8 cellular contexts compared by ENCODE assay signal in genomic region chr7:5677538-5678294, GRCh38.
DNase-seq lines count a peak whose midpoint lies in the region; ATAC-seq and TF ChIP-seq lines count a peak whose summit lies in the region.

No MANE protein-coding gene starts in this region.

- DNase-seq in AG20443 (ENCODE audit: low spot score) (peak; percentile 83), NCI-H460 (ENCODE audit: extremely low read depth, low read depth) (peak; percentile 52), fibroblast of the conjunctiva (ENCODE audit: low read depth) (peak; percentile 70), neural crest cell (ENCODE audit: low read depth, low spot score) (peak; percentile 49), putamen (ENCODE audit: low spot score) (no peak)
- DNase-seq in activated T-cell treated with anti-CD3 and anti-CD28 coated beads, Interleukin-2, amount 50 U/mL, for 72 hours, result peak; percentile 48 to 49

- H3K9me3 Mint-ChIP-seq in activated T-cell treated with anti-CD3 and anti-CD28 coated beads, Interleukin-2, amount 50 U/mL, for 72 hours, result no peaks in the 10 kb centered on the region
- H3K9me3 Mint-ChIP-seq in neural crest cell, result no peaks in the 10 kb centered on the region

- no peak overlapping the region for H3K4me3 Mint-ChIP-seq in activated T-cell treated with anti-CD3 and anti-CD28 coated beads, Interleukin-2, amount 50 U/mL, for 72 hours
- H3K4me3 Mint-ChIP-seq in neural crest cell, result peak overlapping the region; percentile 0

- TF ChIP-seq CTCF in neural crest cell (conservative IDR thresholded peaks at IDR 0.05), result peak; percentile 75

- H3K27me3 Mint-ChIP-seq in activated T-cell treated with anti-CD3 and anti-CD28 coated beads, Interleukin-2, amount 50 U/mL, for 72 hours (ENCODE audit: low read depth), result no peaks in the 10 kb centered on the region
- no peaks in the 10 kb centered on the region for H3K27me3 Mint-ChIP-seq in neural crest cell (ENCODE audit: low read depth)

- no peaks in the 10 kb centered on the region for H3K36me3 Mint-ChIP-seq in activated T-cell treated with anti-CD3 and anti-CD28 coated beads, Interleukin-2, amount 50 U/mL, for 72 hours (ENCODE audit: insufficient read depth in 2 of 2)
- H3K36me3 Mint-ChIP-seq in neural crest cell (ENCODE audit: low read depth), result no peaks in the 10 kb centered on the region

- H3K4me1 Mint-ChIP-seq in activated T-cell treated with anti-CD3 and anti-CD28 coated beads, Interleukin-2, amount 50 U/mL, for 72 hours (ENCODE audit: low read depth), result peaks cover 59% of the 10 kb centered on the region
- H3K4me1 Mint-ChIP-seq in neural crest cell, result peaks cover 44% of the 10 kb centered on the region

- H3K27ac Mint-ChIP-seq in activated T-cell treated with anti-CD3 and anti-CD28 coated beads, Interleukin-2, amount 50 U/mL, for 72 hours, result peak overlapping the region; percentile 33
- peak overlapping the region; percentile 36 for H3K27ac Mint-ChIP-seq in neural crest cell (ENCODE audit: unreplicated experiment)

- ATAC-seq in GM18498 (IDR thresholded peaks at IDR 0.05; ENCODE audit: unreplicated experiment), result peak; percentile 43
- ATAC-seq in activated T-cell treated with anti-CD3 and anti-CD28 coated beads, Interleukin-2, amount 50 U/mL, for 72 hours (replicated peaks in 1 of 2), result peak; percentile 64 to 73
- ATAC-seq in HG03442 (IDR thresholded peaks at IDR 0.05; ENCODE audit: unreplicated experiment), result no peak
